In genomic region chr11:75474878-75475766, GRCh38 we compare ENCODE assay signal across 1 cellular context.
TF ChIP-seq lines count a peak whose summit lies in the region.

No MANE protein-coding gene starts in this region.

TF ChIP-seq in endothelial cell of umbilical vein, 7 proteins besides CTCF, POLR2A, EP300 and RAD21 (continued from another document):
- no peak for TF ChIP-seq JUN (IDR thresholded peaks at IDR 0.05; ENCODE audit: borderline replicate concordance, insufficient read depth, insufficient read length, low read depth)
- TF ChIP-seq GATA2 (IDR thresholded peaks at IDR 0.05; ENCODE audit: insufficient read depth, insufficient read length, low read depth, low read length), result no peak
- no peak for TF ChIP-seq FOS (IDR thresholded peaks at IDR 0.05; ENCODE audit: borderline replicate concordance, insufficient read depth, low read length)
- TF ChIP-seq POLR2AphosphoS5 (IDR thresholded peaks at IDR 0.05; ENCODE audit: insufficient read depth, low read depth, low read length), result no peak
- no peak for TF ChIP-seq MYC (IDR thresholded peaks at IDR 0.05; ENCODE audit: low read depth, low read length)
- no peak for TF ChIP-seq MAX (IDR thresholded peaks at IDR 0.05; ENCODE audit: insufficient read depth, insufficient read length)
